In genomic region chr5:134245101-134245604, GRCh38 we compare ENCODE assay signal across 1 cellular context.
A peak's percentile ranks its signal among the peaks of the same experiment; 100 is the strongest.
TF ChIP-seq lines count a peak whose summit lies in the region.

No MANE protein-coding gene starts in this region.

TF ChIP-seq in endothelial cell of umbilical vein, 7 proteins besides CTCF, POLR2A, EP300 and RAD21:
- TF ChIP-seq JUN (IDR thresholded peaks at IDR 0.05; ENCODE audit: borderline replicate concordance, insufficient read depth, insufficient read length, low read depth) (peak; percentile 51), POLR2AphosphoS5 (IDR thresholded peaks at IDR 0.05; ENCODE audit: insufficient read depth, low read depth, low read length) (no peak), FOS (IDR thresholded peaks at IDR 0.05; ENCODE audit: borderline replicate concordance, insufficient read depth, low read length) (peak; percentile 40), MYC (IDR thresholded peaks at IDR 0.05; ENCODE audit: low read depth, low read length) (no peak), MAX (IDR thresholded peaks at IDR 0.05; ENCODE audit: insufficient read depth, insufficient read length) (no peak)
